In the genomic region with DNA sequence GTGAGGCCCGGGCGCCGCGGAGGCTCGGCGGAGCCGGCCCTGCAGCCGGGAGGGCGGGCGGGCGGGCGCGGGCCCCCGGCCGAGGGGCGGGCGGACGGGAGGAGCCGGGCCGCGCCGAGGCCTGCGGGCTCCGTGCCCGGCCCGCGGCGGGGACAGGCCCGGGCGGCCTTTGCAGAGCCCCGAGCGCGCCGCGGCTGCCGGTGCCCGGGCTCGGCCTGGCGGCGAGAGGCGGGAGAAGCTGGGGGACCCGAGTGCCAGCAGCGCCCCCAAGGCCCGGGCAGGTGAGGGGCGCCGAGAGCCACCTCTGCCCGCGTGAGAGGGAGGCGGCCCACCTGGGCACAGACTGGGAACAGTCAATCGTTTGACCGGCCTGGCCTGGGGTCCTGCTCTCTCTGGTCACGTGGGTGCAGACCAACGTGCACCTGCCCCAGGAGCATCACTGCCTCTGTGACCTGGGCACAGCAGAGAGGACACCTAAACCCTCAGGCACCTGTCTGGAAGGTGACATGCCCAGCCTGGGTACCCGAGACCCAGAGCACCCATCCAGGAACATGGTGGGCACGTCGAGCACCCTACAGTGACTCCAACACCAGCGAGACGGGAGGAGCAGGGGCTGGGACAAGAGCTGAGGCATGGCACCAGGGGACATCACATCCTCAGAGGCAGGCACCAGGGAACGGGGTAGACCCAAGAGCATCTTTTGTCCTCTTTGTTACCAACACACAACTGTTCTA, we compare ENCODE assay signal across 7 cellular contexts. TPM values are rescaled to one million over a fixed set of nuclear protein-coding genes. Genes with fewer than 3 reads are reported as not detected.
A peak's percentile ranks its signal among the peaks of the same experiment; 100 is the strongest.
DNase-seq lines count a peak whose midpoint lies in the region; ATAC-seq and TF ChIP-seq lines count a peak whose summit lies in the region.

No MANE protein-coding gene starts in this region.

- H3K4me1 Mint-ChIP-seq in chondrocyte (ENCODE audit: low read depth), result peaks cover 41% of the 10 kb centered on the region
- H3K4me1 Mint-ChIP-seq in stimulated activated naive CD8-positive, alpha-beta T cell treated with anti-CD3 and anti-CD28 coated beads, Interleukin-15, amount 100 ng/mL, for 72 hours, result peaks cover 57% of the 10 kb centered on the region

- H3K36me3 ChIP-seq in SK-N-MC (ENCODE audit: insufficient read depth, low read length) (no peaks in the 10 kb centered on the region), right lobe of liver (no peaks in the 10 kb centered on the region)

- WGBS in right lobe of liver (ENCODE audit: insufficient coverage, low coverage, low lambda C conversion rate, missing lambda C conversion rate), result no CpG with 5 or more reads among the region's 59 CpGs

- no peak for TF ChIP-seq POLR2A in right lobe of liver (IDR thresholded peaks at IDR 0.05)

- peaks cover 0 to 5% (median 0%) of the 10 kb centered on the region in 4 donors for H3K4me1 ChIP-seq in right lobe of liver

- no peak overlapping the region for H3K27ac ChIP-seq in SK-N-MC
- H3K27ac ChIP-seq in right lobe of liver, result peak overlapping the region in 2 of 3 donors; percentile 22 to 43

- intact Hi-C loops in right lobe of liver (cut with DNase I), result no loop called here

- POLR2A ChIA-PET in HEK293T (lab: Yijun Ruan, JAX), result interaction anchor here (2.5 kb wide), 1 partner anchor 9 kb away, joined by 14 read pairs; no protein-coding TSS in a partner anchor

- H3K36me3 Mint-ChIP-seq in chondrocyte (ENCODE audit: low read depth), result peaks cover 2% of the 10 kb centered on the region

- H3K4me3 ChIP-seq in SK-N-MC (peak overlapping the region; percentile 79), right lobe of liver (peak overlapping the region; percentile 49 to 73 (median 64))

- CTCF ChIA-PET in HEK293T (lab: Yijun Ruan, JAX), result interaction anchor here (0.7 to 1.6 kb wide), 2 partner anchors 11 to 31 kb away, joined by 4 to 5 read pairs; no protein-coding TSS in a partner anchor

- no peaks in the 10 kb centered on the region; the same call in 1 of the 2 replicates for H3K9me3 ChIP-seq in SK-N-MC (ENCODE audit: low read depth, low read length)
- H3K9me3 ChIP-seq in right lobe of liver, result peaks cover 0 to 8% (median 5%) of the 10 kb centered on the region in 4 donors

- H3K9me3 Mint-ChIP-seq in chondrocyte (ENCODE audit: low read depth), result peaks cover 6% of the 10 kb centered on the region
- H3K9me3 Mint-ChIP-seq in stimulated activated naive CD8-positive, alpha-beta T cell treated with anti-CD3 and anti-CD28 coated beads, Interleukin-15, amount 100 ng/mL, for 72 hours, result peaks cover 9 to 11% of the 10 kb centered on the region in 2 donors

- peak overlapping the region; percentile 13 for H3K27ac Mint-ChIP-seq in chondrocyte (ENCODE audit: unreplicated experiment)
- H3K27ac Mint-ChIP-seq in stimulated activated naive CD8-positive, alpha-beta T cell treated with anti-CD3 and anti-CD28 coated beads, Interleukin-15, amount 100 ng/mL, for 72 hours, result peak overlapping the region; percentile 9 to 94

- TF ChIP-seq CTCF in chondrocyte (IDR thresholded peaks at IDR 0.05) (peak; percentile 23), right lobe of liver (IDR thresholded peaks at IDR 0.05) (no peak)

- DNase-seq in HEK293T (ENCODE audit: extremely low spot score), result peak; percentile 60
- DNase-seq in SK-N-MC (ENCODE audit: low read depth, low spot score), result no peak
- DNase-seq in chondrocyte (ENCODE audit: low spot score), result no peak
- DNase-seq in right lobe of liver, result peak in 1 of 3 donors; percentile 53
- peak; percentile 44 to 51 for DNase-seq in stimulated activated naive CD8-positive, alpha-beta T cell treated with anti-CD3 and anti-CD28 coated beads, Interleukin-15, amount 100 ng/mL, for 72 hours

- peak; percentile 66 to 78 (median 70) for ATAC-seq in right lobe of liver
- ATAC-seq in stimulated activated naive CD8-positive, alpha-beta T cell treated with anti-CD3 and anti-CD28 coated beads, Interleukin-15, amount 100 ng/mL, for 72 hours, result peak; percentile 52
- no peak for ATAC-seq in GM19455 (IDR thresholded peaks at IDR 0.05; ENCODE audit: unreplicated experiment)
- ATAC-seq in GM19324 (IDR thresholded peaks at IDR 0.05; ENCODE audit: low FRiP score, unreplicated experiment), result no peak

- peak overlapping the region; percentile 72 for H3K4me3 Mint-ChIP-seq in chondrocyte (ENCODE audit: unreplicated experiment)
- peak overlapping the region; percentile 85 to 91 for H3K4me3 Mint-ChIP-seq in stimulated activated naive CD8-positive, alpha-beta T cell treated with anti-CD3 and anti-CD28 coated beads, Interleukin-15, amount 100 ng/mL, for 72 hours

- peak overlapping the region; percentile 66 for H3K9ac ChIP-seq in SK-N-MC (ENCODE audit: insufficient read length)

- no peaks in the 10 kb centered on the region for H3K27me3 ChIP-seq in right lobe of liver

- H3K27me3 Mint-ChIP-seq in chondrocyte (ENCODE audit: low read depth), result no peaks in the 10 kb centered on the region
- H3K27me3 Mint-ChIP-seq in stimulated activated naive CD8-positive, alpha-beta T cell treated with anti-CD3 and anti-CD28 coated beads, Interleukin-15, amount 100 ng/mL, for 72 hours, result no peaks in the 10 kb centered on the region

TF ChIP-seq in HEK293T, 16 proteins besides CTCF, POLR2A, EP300 and RAD21:
- TF ChIP-seq L3MBTL2 (conservative IDR thresholded peaks at IDR 0.05), result 0 out of 2 replicates have a peak, but pooled peaks have one; percentile 18
- TF ChIP-seq LEF1 (IDR thresholded peaks at IDR 0.05; ENCODE audit: borderline replicate concordance), result no peak
- TF ChIP-seq HDGF (IDR thresholded peaks at IDR 0.05; ENCODE audit: borderline replicate concordance), result 0 out of 2 replicates have a peak, but pooled peaks have one; percentile 36

RNA-seq across cellular contexts. Expression of a gene that starts 0.6 kb away (rescaled TPM):
- total RNA-seq in chondrocyte (13.1 to 15.3 TPM (median 13.9 TPM) in 3 replicates), right lobe of liver (10 to 100 TPM in 2 of 6 experiments, 1 to 10 TPM in 4; 7.2 to 16.2 (median 9.1) TPM)

Comparison
In these comparisons a context has a peak if more than half of its experiments do, and no peak if none do; other contexts are left out.
1. DNase-seq: peak in HEK293T (single experiment) and stimulated activated naive CD8-positive, alpha-beta T cell treated with anti-CD3 and anti-CD28 coated beads, Interleukin-15, amount 100 ng/mL, for 72 hours (2 of 2); none in SK-N-MC (single experiment) and chondrocyte (single experiment).
2. ATAC-seq: peak in right lobe of liver (4 of 4) and stimulated activated naive CD8-positive, alpha-beta T cell treated with anti-CD3 and anti-CD28 coated beads, Interleukin-15, amount 100 ng/mL, for 72 hours (single experiment); none in GM19455 (single experiment) and GM19324 (single experiment).